ENCODE assay signal across 16 cellular contexts in the genomic region with DNA sequence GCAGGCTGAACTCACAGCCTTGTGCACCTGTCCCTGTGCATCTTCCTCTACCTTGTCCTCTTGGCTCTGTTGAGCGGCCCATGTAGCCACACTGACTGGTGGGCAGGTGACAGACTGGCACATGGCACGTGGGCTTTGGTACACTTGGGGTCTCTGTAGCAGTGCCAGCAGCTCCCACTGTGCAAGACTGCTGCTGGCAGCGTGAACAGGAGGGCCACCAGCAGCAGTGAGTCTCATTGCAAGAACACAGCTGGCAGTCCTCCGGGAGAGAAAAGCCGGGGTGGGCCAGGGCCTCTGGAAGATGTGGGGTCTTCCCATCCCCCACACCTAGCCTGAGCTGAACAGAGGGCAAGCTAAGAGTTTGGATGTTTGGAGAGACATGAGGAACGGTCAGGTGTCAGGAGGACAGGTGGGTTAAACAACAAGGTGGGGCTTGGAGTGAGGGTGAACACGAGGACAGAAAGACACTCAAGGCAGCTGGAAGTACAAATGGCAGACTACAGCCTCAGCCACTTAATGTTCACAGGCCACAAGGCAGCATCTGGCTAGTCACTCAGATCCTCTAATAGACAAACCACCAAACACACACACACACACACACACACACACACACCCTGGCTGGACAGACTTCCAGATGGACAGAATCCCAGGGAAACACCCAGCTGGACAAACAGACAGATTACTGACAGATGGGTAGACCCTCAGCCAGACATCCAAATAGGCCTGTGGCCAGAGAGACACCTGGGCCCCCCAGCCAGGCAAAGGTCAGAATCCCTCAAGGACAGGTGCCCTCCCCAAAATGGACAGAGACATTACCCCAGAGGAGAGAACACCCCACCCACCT. TPM values are rescaled to one million over a fixed set of nuclear protein-coding genes. Genes with fewer than 3 reads are reported as not detected.
DNase-seq lines count a peak whose midpoint lies in the region; ATAC-seq and TF ChIP-seq lines count a peak whose summit lies in the region.
"Had no signal": no experiment of that assay in that cellular context is flagged by ENCODE, and none has a peak within 500 bp of the region (broad histone marks: within the 10 kb centered on the region; RNA-seq: fewer than 3 reads in every experiment).

No MANE protein-coding gene starts in this region.

- no peak overlapping the region for H3K4me2 ChIP-seq in IMR-90 (ENCODE audit: low read depth, low read length)
- H3K4me2 ChIP-seq: GM23338 had no signal

- no peaks in the 10 kb centered on the region; the same call in 1 of the 2 replicates for H3K4me1 ChIP-seq in IMR-90 (ENCODE audit: control insufficient read depth, insufficient read depth, low read length)

- no peak overlapping the region for H4K5ac ChIP-seq in IMR-90 (ENCODE audit: low read depth, low read length)

- WGBS in IMR-90 (ENCODE audit: extremely low coverage in 2 of 2, insufficient read length in 1 of 2), 2 experiments, result 83% methylated on average over 3 of the region's 7 CpGs; no CpG with 5 or more reads in 1 of the 2 experiments

- DNase-seq in activated CD4-positive, alpha-beta memory T cell treated with anti-CD3 and anti-CD28 coated beads, Interleukin-2, amount 10 ng/mL, durations not matched to agents 7 days and 5 days, result peak; percentile 12
- no peak for DNase-seq in activated CD4-positive, alpha-beta memory T cell treated with anti-CD3 and anti-CD28 coated beads for 36 hours
- DNase-seq in IMR-90 (no peak), neural crest cell (ENCODE audit: low read depth, low spot score) (no peak)
- no peak for DNase-seq in activated CD4-positive, CD25-positive, alpha-beta regulatory T cell (lab: John Stamatoyannopoulos, UW)
- DNase-seq: activated CD4-positive, alpha-beta T cell treated with anti-CD3 and anti-CD28 coated beads, Interleukin-2, amount 50 U/mL, for 4 hours; Caco-2; foreskin melanocyte; KG1; naive B cell; NCI-H1105 treated with DMSO at 0.1 percent for 48 hours; stimulated activated CD4-positive, alpha-beta T cell treated with anti-CD3 and anti-CD28 coated beads, Interleukin-1b, Interleukin-23, amount 100 ng/mL, for 48 hours had no signal

- no peak overlapping the region for H4K91ac ChIP-seq in IMR-90 (ENCODE audit: insufficient read depth, low read depth, low read length)

- H3K79me1 ChIP-seq in IMR-90 (ENCODE audit: low read depth in 1 of 2, low read length in 2 of 2), result peaks cover 8 to 28% of the 10 kb centered on the region in 2 experiments; a peak in 3 of 4 replicates

- H2BK120ac ChIP-seq in IMR-90 (ENCODE audit: low read depth, low read length), result no peak overlapping the region

- CTCF ChIA-PET in activated CD4-positive, alpha-beta memory T cell treated with anti-CD3 and anti-CD28 coated beads, Interleukin-2, amount 10 ng/mL, durations not matched to agents 7 days and 5 days (lab: Charles Lee), result no interaction called here
- CTCF ChIA-PET in activated CD4-positive, alpha-beta memory T cell treated with anti-CD3 and anti-CD28 coated beads for 36 hours (lab: Charles Lee), result interaction anchor here (0.9 to 1.3 kb wide), 2 partner anchors 11 to 21 kb away, joined by 3 read pairs; a partner anchor contains a TSS
- CTCF ChIA-PET in IMR-90 (lab: Yijun Ruan, JAX), result no interaction called here

- H3K4me1 Mint-ChIP-seq in activated CD4-positive, alpha-beta memory T cell treated with anti-CD3 and anti-CD28 coated beads, Interleukin-2, amount 10 ng/mL, durations not matched to agents 7 days and 5 days, result peaks cover 14% of the 10 kb centered on the region
- H3K4me1 Mint-ChIP-seq in activated CD4-positive, alpha-beta memory T cell treated with anti-CD3 and anti-CD28 coated beads for 36 hours (ENCODE audit: low read depth), result peaks cover 15% of the 10 kb centered on the region
- H3K4me1 Mint-ChIP-seq in brain, result peaks cover 41% of the 10 kb centered on the region
- peaks cover 38% of the 10 kb centered on the region for H3K4me1 Mint-ChIP-seq in neural crest cell

- no peak for ATAC-seq in IMR-90 (ENCODE audit: low read depth)
- ATAC-seq in HG03045 (IDR thresholded peaks at IDR 0.05; ENCODE audit: unreplicated experiment), result no peak
- ATAC-seq in activated CD4-positive, CD25-positive, alpha-beta regulatory T cell treated with anti-CD3 and anti-CD28 coated beads, Interleukin-2, amount 50 U/mL, for 24 hours, result no peak
- ATAC-seq: GM23338 had no signal

- H2AK9ac ChIP-seq in IMR-90 (replicated peaks; ENCODE audit: low read depth, low read length, poor library complexity), result no peak overlapping the region

- H3K27me3 ChIP-seq in IMR-90 (ENCODE audit: control insufficient read depth, insufficient read depth, low read length), result no peaks in the 10 kb centered on the region

- no peak overlapping the region for H2BK15ac ChIP-seq in IMR-90 (ENCODE audit: low read depth, low read length)

- H3K27ac Mint-ChIP-seq in activated CD4-positive, alpha-beta memory T cell treated with anti-CD3 and anti-CD28 coated beads, Interleukin-2, amount 10 ng/mL, durations not matched to agents 7 days and 5 days, result no peak overlapping the region
- no peak overlapping the region for H3K27ac Mint-ChIP-seq in activated CD4-positive, alpha-beta memory T cell treated with anti-CD3 and anti-CD28 coated beads for 36 hours
- H3K27ac Mint-ChIP-seq in brain (peak overlapping the region in 4 of 5 experiments; percentile 14 to 87 (median 46)), neural crest cell (ENCODE audit: unreplicated experiment) (peak overlapping the region; percentile 27)
- H3K27ac Mint-ChIP-seq: GM23338 had no signal

- peak overlapping the region; percentile 41 for H2AFZ ChIP-seq in IMR-90 (replicated peaks; ENCODE audit: low read length, poor library complexity)
- H2AFZ ChIP-seq: GM23338 had no signal

- H2AK5ac ChIP-seq in IMR-90 (ENCODE audit: low read depth, low read length), result no peak overlapping the region

- no peak overlapping the region for H3K18ac ChIP-seq in IMR-90 (ENCODE audit: low read depth, low read length)

- no peak for TF ChIP-seq RAD21 in IMR-90 (IDR thresholded peaks at IDR 0.05; ENCODE audit: low read length)

- H3K23ac ChIP-seq in IMR-90 (ENCODE audit: low read depth, low read length), result no peak overlapping the region

- H3K9me3 ChIP-seq in IMR-90 (ENCODE audit: control insufficient read depth, insufficient read depth, low read length), result no peaks in the 10 kb centered on the region
- H3K9me3 ChIP-seq: Caco-2 had no signal

- intact Hi-C loops in activated CD4-positive, alpha-beta memory T cell treated with anti-CD3 and anti-CD28 coated beads for 36 hours (cut with micrococcal nuclease), result no loop called here
- intact Hi-C loops in IMR-90 (cut with micrococcal nuclease), result no loop called here

- TF ChIP-seq CTCF in IMR-90 (conservative IDR thresholded peaks at IDR 0.05; ENCODE audit: low read depth, low read length) (no peak), brain (conservative IDR thresholded peaks at IDR 0.05) (no peak), neural crest cell (conservative IDR thresholded peaks at IDR 0.05) (no peak)

- peaks cover 1% of the 10 kb centered on the region for H3K36me3 Mint-ChIP-seq in activated CD4-positive, alpha-beta memory T cell treated with anti-CD3 and anti-CD28 coated beads, Interleukin-2, amount 10 ng/mL, durations not matched to agents 7 days and 5 days (ENCODE audit: low read depth)
- H3K36me3 Mint-ChIP-seq in activated CD4-positive, alpha-beta memory T cell treated with anti-CD3 and anti-CD28 coated beads for 36 hours, result peaks cover 8% of the 10 kb centered on the region
- H3K36me3 Mint-ChIP-seq in brain (peaks cover 5% of the 10 kb centered on the region), neural crest cell (ENCODE audit: low read depth) (peaks cover under 1% of the 10 kb centered on the region)
- H3K36me3 Mint-ChIP-seq: naive B cell had no signal

- H4K20me1 ChIP-seq in IMR-90 (ENCODE audit: insufficient read depth, low read length), result peaks cover 4% of the 10 kb centered on the region; the same call in 1 of the 2 replicates

- BruUV-seq in IMR-90 (replicated peaks; lab: Mats Ljungman, UMichigan), result no TSS peak

- no peak overlapping the region for H3K4me3 ChIP-seq in IMR-90 (ENCODE audit: insufficient read depth, low read depth, low read length)
- H3K4me3 ChIP-seq: GM23338 had no signal

- H4K8ac ChIP-seq in IMR-90 (ENCODE audit: low read depth in 2 of 2, low read length in 2 of 2), result no peak overlapping the region

- H3K4ac ChIP-seq in IMR-90 (ENCODE audit: low read depth, low read length), result no peak overlapping the region

- POLR2A ChIA-PET in activated CD4-positive, alpha-beta memory T cell treated with anti-CD3 and anti-CD28 coated beads, Interleukin-2, amount 10 ng/mL, durations not matched to agents 7 days and 5 days (lab: Charles Lee), result interaction anchor here (1.5 to 5.7 kb wide), 3 partner anchors 11 to 24 kb away, joined by 4 to 52 read pairs (median 12); a partner anchor contains a TSS
- POLR2A ChIA-PET in activated CD4-positive, alpha-beta memory T cell treated with anti-CD3 and anti-CD28 coated beads for 36 hours (lab: Charles Lee), result interaction anchor here (0.6 to 2.0 kb wide), 3 partner anchors 11 to 16 kb away, joined by 3 to 7 read pairs (median 5); a partner anchor contains a TSS
- POLR2A ChIA-PET in IMR-90 (lab: Charles Lee; ENCODE audit: unreplicated experiment), result interaction anchor here (1.1 kb wide), 1 partner anchor 11 kb away, joined by 3 read pairs; a partner anchor contains a TSS

- 0 out of 2 replicates have a peak, but pooled peaks cover 1% of the 10 kb centered on the region for H3K36me3 ChIP-seq in IMR-90 (ENCODE audit: control insufficient read depth, insufficient read depth, low read length)

- H3K27ac ChIP-seq in IMR-90 (ENCODE audit: insufficient read depth, low read length), result no peak overlapping the region

- dilution Hi-C loops in IMR-90 (cut with HindIII; ENCODE audit: low sequenced_read_pairs, unreplicated experiment), result no loop called here

- no peak overlapping the region for H3K56ac ChIP-seq in IMR-90 (ENCODE audit: extremely low read depth, insufficient read depth, low read length)

- H3K9me1 ChIP-seq in IMR-90 (ENCODE audit: insufficient read depth, low read length), result 0 out of 2 replicates have a peak, but pooled peaks cover 10% of the 10 kb centered on the region

- H3K4me3 Mint-ChIP-seq in activated CD4-positive, alpha-beta memory T cell treated with anti-CD3 and anti-CD28 coated beads, Interleukin-2, amount 10 ng/mL, durations not matched to agents 7 days and 5 days, result no peak overlapping the region
- no peak overlapping the region for H3K4me3 Mint-ChIP-seq in activated CD4-positive, alpha-beta memory T cell treated with anti-CD3 and anti-CD28 coated beads for 36 hours
- H3K4me3 Mint-ChIP-seq in brain (peak overlapping the region; percentile 20 to 85 (median 81)), neural crest cell (peak overlapping the region; percentile 83)

- H3K9ac ChIP-seq in IMR-90 (ENCODE audit: low read depth, low read length), result no peak overlapping the region

- H3K14ac ChIP-seq in IMR-90 (replicated peaks; ENCODE audit: low read depth, low read length), result no peak overlapping the region

- in situ Hi-C loops in IMR-90 (cut with MboI; ENCODE audit: low sequenced_read_pairs), result loop anchor here (25.0 kb wide), 1 partner anchor 759 kb away; a partner anchor contains a TSS

- no peak for TF ChIP-seq POLR2A in IMR-90 (IDR thresholded peaks at IDR 0.05; ENCODE audit: low read depth, low read length)

- no peaks in the 10 kb centered on the region for H3K27me3 Mint-ChIP-seq in activated CD4-positive, alpha-beta memory T cell treated with anti-CD3 and anti-CD28 coated beads, Interleukin-2, amount 10 ng/mL, durations not matched to agents 7 days and 5 days
- H3K27me3 Mint-ChIP-seq in activated CD4-positive, alpha-beta memory T cell treated with anti-CD3 and anti-CD28 coated beads for 36 hours, result no peaks in the 10 kb centered on the region
- H3K27me3 Mint-ChIP-seq in brain (no peaks in the 10 kb centered on the region), neural crest cell (ENCODE audit: low read depth) (no peaks in the 10 kb centered on the region)

- no peaks in the 10 kb centered on the region for H3K9me3 Mint-ChIP-seq in activated CD4-positive, alpha-beta memory T cell treated with anti-CD3 and anti-CD28 coated beads, Interleukin-2, amount 10 ng/mL, durations not matched to agents 7 days and 5 days
- no peaks in the 10 kb centered on the region for H3K9me3 Mint-ChIP-seq in activated CD4-positive, alpha-beta memory T cell treated with anti-CD3 and anti-CD28 coated beads for 36 hours
- H3K9me3 Mint-ChIP-seq in brain (peaks cover 0 to 3% (median 0%) of the 10 kb centered on the region in 5 experiments), neural crest cell (no peaks in the 10 kb centered on the region)
- H3K9me3 Mint-ChIP-seq: GM23338, naive B cell had no signal

- no peak overlapping the region for H2BK20ac ChIP-seq in IMR-90 (ENCODE audit: low read depth, low read length)

- no peak overlapping the region for H2BK5ac ChIP-seq in IMR-90 (ENCODE audit: low read depth, low read length, poor library complexity, severe bottlenecking)

RNA-seq across cellular contexts. Expression of a gene that starts 2.3 kb away (rescaled TPM):
- total RNA-seq in activated CD4-positive, alpha-beta memory T cell treated with anti-CD3 and anti-CD28 coated beads, Interleukin-2, amount 10 ng/mL, durations not matched to agents 7 days and 5 days, result 10 to 100 TPM; 98.0 to 98.6 TPM
- 10 to 100 TPM; 42.1 to 44.9 TPM for total RNA-seq in activated CD4-positive, alpha-beta memory T cell treated with anti-CD3 and anti-CD28 coated beads for 36 hours
- total RNA-seq in IMR-90 (2012; rRNA removed) (7.2 and 9.7 TPM in 2 replicates), neural crest cell (30.4 and 31.3 TPM in 2 replicates)
- polyA plus RNA-seq in IMR-90 (2012; rRNA removed) (13.4 and 15.5 TPM in 2 replicates), brain (ENCODE audit: insufficient read depth, low read depth, low replicate concordance) (55.9 TPM)
- 8.1 and 12.2 TPM in 2 replicates for polyA plus RNA-seq in IMR-90 (2012; cell fraction: cytosol; rRNA removed)
- polyA plus RNA-seq in IMR-90 (2012; cell fraction: nucleus; rRNA removed; ENCODE audit: low replicate concordance), result 64.3 and 68.2 TPM in 2 replicates

RNA-seq across cellular contexts. Expression of a gene that starts 10.8 kb away (rescaled TPM):
- total RNA-seq in activated CD4-positive, alpha-beta memory T cell treated with anti-CD3 and anti-CD28 coated beads, Interleukin-2, amount 10 ng/mL, durations not matched to agents 7 days and 5 days, result 10 to 100 TPM; 57.7 to 58.9 TPM
- 100 to 1,000 TPM; 125 to 128 TPM for total RNA-seq in activated CD4-positive, alpha-beta memory T cell treated with anti-CD3 and anti-CD28 coated beads for 36 hours
- total RNA-seq in IMR-90 (2012; rRNA removed), result 127 and 154 TPM in 2 replicates
- 169 and 187 TPM in 2 replicates for polyA plus RNA-seq in IMR-90 (2012; rRNA removed)
- polyA plus RNA-seq in IMR-90 (2012; cell fraction: cytosol; rRNA removed), result 158 and 206 TPM in 2 replicates
- polyA plus RNA-seq in IMR-90 (2012; cell fraction: nucleus; rRNA removed; ENCODE audit: low replicate concordance), result 143 and 362 TPM in 2 replicates
- polyA plus RNA-seq in brain (ENCODE audit: insufficient read depth, low read depth, low replicate concordance), result 63.0 TPM
- total RNA-seq in neural crest cell, result 62.1 and 69.1 TPM in 2 replicates

Comparison
In these comparisons a context has a peak if more than half of its experiments do, and no peak if none do; other contexts are left out.
1. H3K27ac Mint-ChIP-seq: peak in brain (4 of 5) and neural crest cell (single experiment); none in activated CD4-positive, alpha-beta memory T cell treated with anti-CD3 and anti-CD28 coated beads, Interleukin-2, amount 10 ng/mL, durations not matched to agents 7 days and 5 days (single experiment) and activated CD4-positive, alpha-beta memory T cell treated with anti-CD3 and anti-CD28 coated beads for 36 hours (single experiment).
2. H3K4me3 Mint-ChIP-seq: peak in brain (5 of 5) and neural crest cell (single experiment); none in activated CD4-positive, alpha-beta memory T cell treated with anti-CD3 and anti-CD28 coated beads, Interleukin-2, amount 10 ng/mL, durations not matched to agents 7 days and 5 days (single experiment) and activated CD4-positive, alpha-beta memory T cell treated with anti-CD3 and anti-CD28 coated beads for 36 hours (single experiment).